ENCODE assay signal across 8 cellular contexts in genomic region chr4:74189331-74190043, GRCh38. TPM values are rescaled to one million over a fixed set of nuclear protein-coding genes. Genes with fewer than 3 reads are reported as not detected.
A peak's percentile ranks its signal among the peaks of the same experiment; 100 is the strongest.
DNase-seq lines count a peak whose midpoint lies in the region; ATAC-seq and TF ChIP-seq lines count a peak whose summit lies in the region.

No MANE protein-coding gene starts in this region.

- H2AFZ ChIP-seq in OCI-LY1 (ENCODE audit: low read length), result no peak overlapping the region

- H3K4me1 ChIP-seq in OCI-LY1 (ENCODE audit: insufficient read depth, low read length, severe bottlenecking) (no peaks in the 10 kb centered on the region), mucosa of descending colon (ENCODE audit: low read depth) (no peaks in the 10 kb centered on the region)

- H3K9ac ChIP-seq in OCI-LY1 (ENCODE audit: low read length), result no peak overlapping the region

- H3K4me3 Mint-ChIP-seq in activated naive CD8-positive, alpha-beta T cell treated with anti-CD3 and anti-CD28 coated beads, Interleukin-2, amount 50 U/mL, for 24 hours, result no peak overlapping the region
- no peak overlapping the region for H3K4me3 Mint-ChIP-seq in activated naive CD8-positive, alpha-beta T cell treated with anti-CD3 and anti-CD28 coated beads for 36 hours
- no peak overlapping the region for H3K4me3 Mint-ChIP-seq in activated T-helper 2 cell treated with anti-CD3 and anti-CD28 coated beads, Interferon-gamma antibody, Interleukin-2, Interleukin-4, amounts not matched to agents 10 μg/mL and 5 μg/mL and 100 μg/mL, durations not matched to agents 14 hours and 24 hours and 36 hours (ENCODE audit: low read depth)

- no peaks in the 10 kb centered on the region for H3K4me1 Mint-ChIP-seq in activated naive CD8-positive, alpha-beta T cell treated with anti-CD3 and anti-CD28 coated beads, Interleukin-2, amount 50 U/mL, for 24 hours
- no peaks in the 10 kb centered on the region for H3K4me1 Mint-ChIP-seq in activated naive CD8-positive, alpha-beta T cell treated with anti-CD3 and anti-CD28 coated beads for 36 hours
- H3K4me1 Mint-ChIP-seq in activated T-helper 2 cell treated with anti-CD3 and anti-CD28 coated beads, Interferon-gamma antibody, Interleukin-2, Interleukin-4, amounts not matched to agents 10 μg/mL and 5 μg/mL and 100 μg/mL, durations not matched to agents 14 hours and 24 hours and 36 hours (ENCODE audit: low read depth), result no peaks in the 10 kb centered on the region

- H3K9me2 ChIP-seq in OCI-LY1 (ENCODE audit: low read depth, low read length), result no peaks in the 10 kb centered on the region

- H3K27me3 ChIP-seq in OCI-LY1 (ENCODE audit: insufficient read depth, low read length), result no peaks in the 10 kb centered on the region

- no peaks in the 10 kb centered on the region for H3K9me3 Mint-ChIP-seq in activated naive CD8-positive, alpha-beta T cell treated with anti-CD3 and anti-CD28 coated beads, Interleukin-2, amount 50 U/mL, for 24 hours
- H3K9me3 Mint-ChIP-seq in activated naive CD8-positive, alpha-beta T cell treated with anti-CD3 and anti-CD28 coated beads for 36 hours, result no peaks in the 10 kb centered on the region
- no peaks in the 10 kb centered on the region for H3K9me3 Mint-ChIP-seq in activated T-helper 2 cell treated with anti-CD3 and anti-CD28 coated beads, Interferon-gamma antibody, Interleukin-2, Interleukin-4, amounts not matched to agents 10 μg/mL and 5 μg/mL and 100 μg/mL, durations not matched to agents 14 hours and 24 hours and 36 hours

- H3K27me3 Mint-ChIP-seq in activated naive CD8-positive, alpha-beta T cell treated with anti-CD3 and anti-CD28 coated beads, Interleukin-2, amount 50 U/mL, for 24 hours, result no peaks in the 10 kb centered on the region
- H3K27me3 Mint-ChIP-seq in activated naive CD8-positive, alpha-beta T cell treated with anti-CD3 and anti-CD28 coated beads for 36 hours, result no peaks in the 10 kb centered on the region
- H3K27me3 Mint-ChIP-seq in activated T-helper 2 cell treated with anti-CD3 and anti-CD28 coated beads, Interferon-gamma antibody, Interleukin-2, Interleukin-4, amounts not matched to agents 10 μg/mL and 5 μg/mL and 100 μg/mL, durations not matched to agents 14 hours and 24 hours and 36 hours (ENCODE audit: low read depth), result peaks cover 7% of the 10 kb centered on the region

- no peaks in the 10 kb centered on the region for H4K20me1 ChIP-seq in OCI-LY1 (ENCODE audit: insufficient read depth, low read length)

- no peaks in the 10 kb centered on the region for H3K36me3 ChIP-seq in OCI-LY1 (ENCODE audit: insufficient read depth, low read length)
- H3K36me3 ChIP-seq in mucosa of descending colon (ENCODE audit: low read depth), result no peaks in the 10 kb centered on the region

- H3K27ac Mint-ChIP-seq in activated naive CD8-positive, alpha-beta T cell treated with anti-CD3 and anti-CD28 coated beads, Interleukin-2, amount 50 U/mL, for 24 hours, result no peak overlapping the region
- no peak overlapping the region for H3K27ac Mint-ChIP-seq in activated naive CD8-positive, alpha-beta T cell treated with anti-CD3 and anti-CD28 coated beads for 36 hours
- no peak overlapping the region for H3K27ac Mint-ChIP-seq in activated T-helper 2 cell treated with anti-CD3 and anti-CD28 coated beads, Interferon-gamma antibody, Interleukin-2, Interleukin-4, amounts not matched to agents 10 μg/mL and 5 μg/mL and 100 μg/mL, durations not matched to agents 14 hours and 24 hours and 36 hours

- H3K4me2 ChIP-seq in OCI-LY1 (ENCODE audit: low read length), result no peak overlapping the region

- no peak overlapping the region for H3K27ac ChIP-seq in OCI-LY1 (ENCODE audit: low read depth, low read length, poor library complexity, severe bottlenecking)

- TF ChIP-seq CTCF in OCI-LY1 (IDR thresholded peaks at IDR 0.05; ENCODE audit: low read length), result peak; percentile 67
- TF ChIP-seq CTCF in mucosa of descending colon (IDR thresholded peaks at IDR 0.05), result peak; percentile 37

- peak; percentile 28 for ATAC-seq in activated naive CD8-positive, alpha-beta T cell treated with anti-CD3 and anti-CD28 coated beads, Interleukin-2, amount 50 U/mL, for 24 hours
- ATAC-seq in HG03378 (IDR thresholded peaks at IDR 0.05; ENCODE audit: unreplicated experiment) (peak; percentile 44), mucosa of descending colon (peak; percentile 78), HG02852 (IDR thresholded peaks at IDR 0.05; ENCODE audit: unreplicated experiment) (no peak)

- DNase-seq in activated naive CD8-positive, alpha-beta T cell treated with anti-CD3 and anti-CD28 coated beads, Interleukin-2, amount 50 U/mL, for 24 hours, result no peak
- DNase-seq in activated naive CD8-positive, alpha-beta T cell treated with anti-CD3 and anti-CD28 coated beads for 36 hours, result no peak
- DNase-seq in dermis microvascular lymphatic vessel endothelial cell (ENCODE audit: low read depth in 2 of 2) (peak; percentile 54 to 72), mucosa of descending colon (peak in 1 of 3 donors; percentile 23)
- DNase-seq in activated T-helper 2 cell treated with anti-CD3 and anti-CD28 coated beads, Interferon-gamma antibody, Interleukin-2, Interleukin-4, amounts not matched to agents 10 μg/mL and 5 μg/mL and 100 μg/mL, durations not matched to agents 14 hours and 24 hours and 36 hours (ENCODE audit: low spot score), result no peak

- no peaks in the 10 kb centered on the region for H3K9me3 ChIP-seq in OCI-LY1 (ENCODE audit: low read length)
- H3K9me3 ChIP-seq in mucosa of descending colon, result no peaks in the 10 kb centered on the region

- H3F3A ChIP-seq in OCI-LY1 (ENCODE audit: insufficient read depth, low read length), result no peaks in the 10 kb centered on the region

- intact Hi-C loops in mucosa of descending colon (cut with DNase I, micrococcal nuclease), result loop anchor here in 1 of 2 donors (5.0 kb wide), 1 partner anchor 123 kb away; no protein-coding TSS in a partner anchor
- intact Hi-C loops in activated T-helper 2 cell treated with anti-CD3 and anti-CD28 coated beads, Interferon-gamma antibody, Interleukin-2, Interleukin-4, amounts not matched to agents 10 μg/mL and 5 μg/mL and 100 μg/mL, durations not matched to agents 14 hours and 24 hours and 36 hours (cut with micrococcal nuclease), result loop anchor here (1.0 to 5.0 kb wide), 2 partner anchors 38 to 122 kb away; no protein-coding TSS in a partner anchor

- H3K4me3 ChIP-seq in OCI-LY1 (ENCODE audit: low read depth, low read length, poor library complexity, severe bottlenecking) (no peak overlapping the region), mucosa of descending colon (no peak overlapping the region)

- H3K36me3 Mint-ChIP-seq in activated naive CD8-positive, alpha-beta T cell treated with anti-CD3 and anti-CD28 coated beads, Interleukin-2, amount 50 U/mL, for 24 hours (ENCODE audit: low read depth), result no peaks in the 10 kb centered on the region
- H3K36me3 Mint-ChIP-seq in activated naive CD8-positive, alpha-beta T cell treated with anti-CD3 and anti-CD28 coated beads for 36 hours, result no peaks in the 10 kb centered on the region
- no peaks in the 10 kb centered on the region for H3K36me3 Mint-ChIP-seq in activated T-helper 2 cell treated with anti-CD3 and anti-CD28 coated beads, Interferon-gamma antibody, Interleukin-2, Interleukin-4, amounts not matched to agents 10 μg/mL and 5 μg/mL and 100 μg/mL, durations not matched to agents 14 hours and 24 hours and 36 hours (ENCODE audit: low read depth)

- no peaks in the 10 kb centered on the region for H3K79me2 ChIP-seq in OCI-LY1 (ENCODE audit: insufficient read depth, low read length)

RNA-seq across cellular contexts. Expression of gene MTHFD2L, which starts 31.6 kb away (rescaled TPM):
- 1 to 10 TPM; 8.2 to 8.3 TPM for total RNA-seq in activated naive CD8-positive, alpha-beta T cell treated with anti-CD3 and anti-CD28 coated beads for 36 hours
- 13.2 and 14.4 TPM in 2 replicates for total RNA-seq in dermis microvascular lymphatic vessel endothelial cell
- total RNA-seq in mucosa of descending colon, result 10 to 100 TPM; 10.7 to 12.9 (median 11.6) TPM
- 8.6 TPM in 2 replicates for total RNA-seq in activated T-helper 2 cell treated with anti-CD3 and anti-CD28 coated beads, Interferon-gamma antibody, Interleukin-2, Interleukin-4, amounts not matched to agents 10 μg/mL and 5 μg/mL and 100 μg/mL, durations not matched to agents 14 hours and 24 hours and 36 hours

Comparison
In these comparisons a context has a peak if more than half of its experiments do, and no peak if none do; other contexts are left out.
1. DNase-seq: peak in dermis microvascular lymphatic vessel endothelial cell (2 of 2); none in activated naive CD8-positive, alpha-beta T cell treated with anti-CD3 and anti-CD28 coated beads, Interleukin-2, amount 50 U/mL, for 24 hours (single experiment), activated naive CD8-positive, alpha-beta T cell treated with anti-CD3 and anti-CD28 coated beads for 36 hours (single experiment) and activated T-helper 2 cell treated with anti-CD3 and anti-CD28 coated beads, Interferon-gamma antibody, Interleukin-2, Interleukin-4, amounts not matched to agents 10 μg/mL and 5 μg/mL and 100 μg/mL, durations not matched to agents 14 hours and 24 hours and 36 hours (single experiment).